In genomic region chrX:72621163-72621562, GRCh38 we compare ENCODE assay signal across 10 cellular contexts. TPM values are rescaled to one million over a fixed set of nuclear protein-coding genes. Genes with fewer than 3 reads are reported as not detected.
A peak's percentile ranks its signal among the peaks of the same experiment; 100 is the strongest.
DNase-seq lines count a peak whose midpoint lies in the region; ATAC-seq and TF ChIP-seq lines count a peak whose summit lies in the region.
"Had no signal": no experiment of that assay in that cellular context is flagged by ENCODE, and none has a peak within 500 bp of the region (broad histone marks: within the 10 kb centered on the region; RNA-seq: fewer than 3 reads in every experiment).

No MANE protein-coding gene starts in this region.

- no peak for ATAC-seq in sciatic nerve

- peaks cover 39% of the 10 kb centered on the region for H3K4me1 ChIP-seq in OCI-LY3 (ENCODE audit: low read length)
- H3K4me1 ChIP-seq: BLaER1 treated with 17β-estradiol and CSF1 and Interleukin-3, amounts not matched to agents 10 nM and 100 nM had no signal

- intact Hi-C loops in sciatic nerve (cut with DNase I): no loop called here

- DNase-seq in activated naive CD4-positive, alpha-beta T cell treated with anti-CD3 and anti-CD28 coated beads, Interleukin-2, amount 50 U/mL, for 16 hours: no peak
- DNase-seq in fibroblast of mammary gland (ENCODE audit: low read depth) (peak; percentile 33), sciatic nerve (ENCODE audit: low spot score) (no peak), nephron progenitor cell (no peak), NCI-H524 (lab: John Stamatoyannopoulos, UW) (no peak), cerebellum (ENCODE audit: low spot score) (no peak)
- DNase-seq: NCI-H2029 had no signal

- H3K27me3 Mint-ChIP-seq in activated naive CD4-positive, alpha-beta T cell treated with anti-CD3 and anti-CD28 coated beads, Interleukin-2, amount 50 U/mL, for 24 hours: peaks cover 2% of the 10 kb centered on the region
- no peaks in the 10 kb centered on the region for H3K27me3 Mint-ChIP-seq in nephron progenitor cell (ENCODE audit: low read depth, poor library complexity)

- H3K27me3 ChIP-seq in OCI-LY3 (ENCODE audit: low read depth, low read length): no peaks in the 10 kb centered on the region

- no peak for TF ChIP-seq CTCF in OCI-LY3 (IDR thresholded peaks at IDR 0.05; ENCODE audit: low read depth, low read length)
- no peak for TF ChIP-seq CTCF in fibroblast of mammary gland (conservative IDR thresholded peaks at IDR 0.05; ENCODE audit: control insufficient read depth, insufficient read depth, low read depth, low read length)
- TF ChIP-seq CTCF in nephron progenitor cell (IDR thresholded peaks at IDR 0.05): no peak

- no peak overlapping the region for H3K4me3 Mint-ChIP-seq in activated naive CD4-positive, alpha-beta T cell treated with anti-CD3 and anti-CD28 coated beads, Interleukin-2, amount 50 U/mL, for 24 hours
- H3K4me3 Mint-ChIP-seq in nephron progenitor cell: no peak overlapping the region

- H3K4me2 ChIP-seq in OCI-LY3 (ENCODE audit: low read length): peak overlapping the region; percentile 89
- H3K4me2 ChIP-seq: BLaER1 treated with 17β-estradiol and CSF1 and Interleukin-3, amounts not matched to agents 10 nM and 100 nM had no signal

- peak overlapping the region; percentile 98 for H3K27ac ChIP-seq in OCI-LY3 (ENCODE audit: low read length)
- H3K27ac ChIP-seq: BLaER1 treated with 17β-estradiol and CSF1 and Interleukin-3, amounts not matched to agents 10 nM and 100 nM had no signal

- H3K79me2 ChIP-seq in OCI-LY3 (ENCODE audit: low read length): no peaks in the 10 kb centered on the region

- peaks cover 2% of the 10 kb centered on the region for H3K36me3 Mint-ChIP-seq in activated naive CD4-positive, alpha-beta T cell treated with anti-CD3 and anti-CD28 coated beads, Interleukin-2, amount 50 U/mL, for 24 hours
- peaks cover 27% of the 10 kb centered on the region for H3K36me3 Mint-ChIP-seq in nephron progenitor cell (ENCODE audit: low read depth)

- peak overlapping the region; percentile 63 for H3K27ac Mint-ChIP-seq in activated naive CD4-positive, alpha-beta T cell treated with anti-CD3 and anti-CD28 coated beads, Interleukin-2, amount 50 U/mL, for 24 hours
- no peak overlapping the region for H3K27ac Mint-ChIP-seq in nephron progenitor cell

- H3K4me1 Mint-ChIP-seq in activated naive CD4-positive, alpha-beta T cell treated with anti-CD3 and anti-CD28 coated beads, Interleukin-2, amount 50 U/mL, for 24 hours: peaks cover 9% of the 10 kb centered on the region
- H3K4me1 Mint-ChIP-seq in nephron progenitor cell: no peaks in the 10 kb centered on the region

- H3K9me3 ChIP-seq in OCI-LY3 (ENCODE audit: insufficient read depth, low read length): no peaks in the 10 kb centered on the region

- H3K9ac ChIP-seq in OCI-LY3 (ENCODE audit: low read length): peak overlapping the region; percentile 54; the same call in 1 of the 2 replicates
- H3K9ac ChIP-seq: BLaER1 treated with 17β-estradiol and CSF1 and Interleukin-3, amounts not matched to agents 10 nM and 100 nM had no signal

- no peaks in the 10 kb centered on the region for H4K20me1 ChIP-seq in OCI-LY3 (ENCODE audit: insufficient read depth, low read length)
- H4K20me1 ChIP-seq: BLaER1 treated with 17β-estradiol and CSF1 and Interleukin-3, amounts not matched to agents 10 nM and 100 nM had no signal

- peaks cover 6% of the 10 kb centered on the region for H3K9me3 Mint-ChIP-seq in activated naive CD4-positive, alpha-beta T cell treated with anti-CD3 and anti-CD28 coated beads, Interleukin-2, amount 50 U/mL, for 24 hours
- peaks cover 23% of the 10 kb centered on the region for H3K9me3 Mint-ChIP-seq in nephron progenitor cell

- H3K36me3 ChIP-seq in OCI-LY3 (replicated peaks; ENCODE audit: low read depth, low read length): peaks cover 49% of the 10 kb centered on the region
- H3K36me3 ChIP-seq: BLaER1 treated with 17β-estradiol and CSF1 and Interleukin-3, amounts not matched to agents 10 nM and 100 nM had no signal

- no peak overlapping the region for H2AFZ ChIP-seq in OCI-LY3 (ENCODE audit: low read depth, low read length)

- H3K4me3 ChIP-seq in OCI-LY3 (ENCODE audit: low read length) (peak overlapping the region; percentile 61), fibroblast of mammary gland (ENCODE audit: control insufficient read depth, low read depth, low read length) (peak overlapping the region; percentile 24)
- H3K4me3 ChIP-seq: BLaER1 treated with 17β-estradiol and CSF1 and Interleukin-3, amounts not matched to agents 10 nM and 100 nM had no signal

RNA-seq across cellular contexts. Expression of gene HDAC8, which starts 48.5 kb away (rescaled TPM):
- total RNA-seq in sciatic nerve: 39.4 TPM
- total RNA-seq in cerebellum: 71.9 TPM
